In the genomic region with DNA sequence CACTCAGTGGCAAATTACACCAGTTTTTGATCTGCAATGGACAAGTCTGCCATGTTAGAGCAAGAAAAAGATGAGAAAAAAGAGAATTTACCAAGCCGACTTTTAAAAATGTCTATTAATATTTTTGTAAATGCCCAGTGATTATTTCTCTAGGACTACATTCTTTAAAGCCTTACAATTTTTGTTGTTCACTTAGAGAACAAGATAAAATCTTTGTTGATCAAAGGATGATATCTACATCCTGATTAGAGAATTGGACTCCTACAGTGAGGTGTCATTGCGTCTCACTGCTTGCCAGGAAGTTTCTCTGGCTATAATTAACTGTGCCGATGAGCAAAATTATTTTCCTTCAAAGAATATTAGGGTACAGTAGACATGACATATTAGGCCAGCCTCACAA, we compare ENCODE assay signal across 14 cellular contexts. TPM values are rescaled to one million over a fixed set of nuclear protein-coding genes. Genes with fewer than 3 reads are reported as not detected.
A peak's percentile ranks its signal among the peaks of the same experiment; 100 is the strongest.
DNase-seq lines count a peak whose midpoint lies in the region; ATAC-seq, FAIRE-seq and TF ChIP-seq lines count a peak whose summit lies in the region.
"Had no signal": no experiment of that assay in that cellular context is flagged by ENCODE, and none has a peak within 500 bp of the region (broad histone marks: within the 10 kb centered on the region; RNA-seq: fewer than 3 reads in every experiment).

No MANE protein-coding gene starts in this region.

- H4K20me1 ChIP-seq in astrocyte (ENCODE audit: insufficient read depth, low read length) (no peaks in the 10 kb centered on the region), keratinocyte (ENCODE audit: control insufficient read depth, extremely low read depth, insufficient read depth, low read length) (no peaks in the 10 kb centered on the region)

- H3K9me3 ChIP-seq in CD4-positive, alpha-beta memory T cell (ENCODE audit: control insufficient read depth in 1 of 2, low read length in 2 of 2): no peaks in the 10 kb centered on the region
- no peaks in the 10 kb centered on the region for H3K9me3 ChIP-seq in astrocyte (ENCODE audit: insufficient read depth, low read depth, low read length)
- no peaks in the 10 kb centered on the region for H3K9me3 ChIP-seq in keratinocyte (ENCODE audit: control insufficient read depth, low read depth, low read length)
- H3K9me3 ChIP-seq: MG63 had no signal

- H3K4me3 ChIP-seq in CD4-positive, alpha-beta memory T cell (ENCODE audit: low read length in 2 of 2): no peak overlapping the region
- H3K4me3 ChIP-seq in astrocyte (ENCODE audit: insufficient read depth, low read depth, low read length) (no peak overlapping the region), keratinocyte (ENCODE audit: control insufficient read depth in 2 of 3, extremely low read depth in 1 of 3, insufficient read depth in 2 of 3, low read depth in 1 of 3, low read length in 3 of 3) (no peak overlapping the region)
- H3K4me3 ChIP-seq: MG63 had no signal

- H3K9me3 Mint-ChIP-seq in CD4-positive, alpha-beta memory T cell: peaks cover 0 to 3% (median 0%) of the 10 kb centered on the region in 8 donors
- H3K9me3 Mint-ChIP-seq in HFFc6 (no peaks in the 10 kb centered on the region), astrocyte (ENCODE audit: unreplicated experiment) (no peaks in the 10 kb centered on the region)

- H2AFZ ChIP-seq in astrocyte (ENCODE audit: low read depth, low read length) (no peak overlapping the region), keratinocyte (ENCODE audit: control insufficient read depth, low read length) (no peak overlapping the region)

- H3K4me2 ChIP-seq in astrocyte (ENCODE audit: low read length) (peak overlapping the region; percentile 31), keratinocyte (ENCODE audit: control insufficient read depth, extremely low read depth, insufficient read depth, low read depth, low read length) (no peak overlapping the region)

- H3K27ac ChIP-seq in CD4-positive, alpha-beta memory T cell (ENCODE audit: low read depth, low read length): no peak overlapping the region
- H3K27ac ChIP-seq in astrocyte (ENCODE audit: low read depth, low read length) (peak overlapping the region; percentile 68), keratinocyte (ENCODE audit: control insufficient read depth, insufficient read depth, low read length) (peak overlapping the region; percentile 53)

- dilution Hi-C loops in keratinocyte (cut with MboI; ENCODE audit: extremely low pct_ligation_motif_present, low sequenced_read_pairs): no loop called here

- CTCF ChIA-PET in CD4-positive, alpha-beta memory T cell (lab: Charles Lee; ENCODE audit: partially characterized antibody): interaction anchor here (1.1 to 10.4 kb wide), 6 partner anchors 8 to 272 kb away, joined by 3 to 180 read pairs (median 14); a partner anchor contains a TSS

- TF ChIP-seq CTCF in HFFc6 (IDR thresholded peaks at IDR 0.05) (no peak), astrocyte (IDR thresholded peaks at IDR 0.05; ENCODE audit: insufficient read depth, low read depth, low read length) (no peak), keratinocyte (optimal IDR thresholded peaks at IDR 0.05 in 1 of 3, IDR thresholded peaks at IDR 0.05 in 1 of 3, conservative IDR thresholded peaks at IDR 0.05 in 1 of 3; ENCODE audit: extremely low read depth in 1 of 3, insufficient read depth in 2 of 3, low read length in 3 of 3) (no peak)

- POLR2A ChIA-PET in CD4-positive, alpha-beta memory T cell (lab: Charles Lee; ENCODE audit: partially characterized antibody): interaction anchor here (1.2 kb wide), 1 partner anchor 42 kb away, joined by 4 read pairs; no protein-coding TSS in a partner anchor

- H3K36me3 Mint-ChIP-seq in CD4-positive, alpha-beta memory T cell: peaks cover 0 to 2% of the 10 kb centered on the region in 2 donors
- H3K36me3 Mint-ChIP-seq in HFFc6 (ENCODE audit: low read depth) (no peaks in the 10 kb centered on the region), astrocyte (ENCODE audit: low read depth, unreplicated experiment) (no peaks in the 10 kb centered on the region)

- H3K27me3 ChIP-seq in CD4-positive, alpha-beta memory T cell (ENCODE audit: insufficient read depth, low read length): no peaks in the 10 kb centered on the region
- H3K27me3 ChIP-seq in astrocyte (ENCODE audit: insufficient read depth, low read length) (no peaks in the 10 kb centered on the region), keratinocyte (ENCODE audit: control insufficient read depth, extremely low read depth, insufficient read depth, low read length) (no peaks in the 10 kb centered on the region)
- H3K27me3 ChIP-seq: MG63 had no signal

- H3K27me3 Mint-ChIP-seq in CD4-positive, alpha-beta memory T cell: no peaks in the 10 kb centered on the region
- H3K27me3 Mint-ChIP-seq in HFFc6 (ENCODE audit: insufficient read depth) (peaks cover 2% of the 10 kb centered on the region; the same call in 1 of the 2 replicates), astrocyte (ENCODE audit: low read depth, unreplicated experiment) (no peaks in the 10 kb centered on the region)

- no peak for DNase-seq in CD4-positive, alpha-beta memory T cell
- DNase-seq in HFFc6 (no peak), astrocyte (ENCODE audit: low read depth) (no peak), keratinocyte (ENCODE audit: low read depth, low spot score) (no peak), A172 (ENCODE audit: low spot score) (no peak), COLO829 (ENCODE audit: low spot score) (no peak)
- DNase-seq: DMS 273 treated with DMSO at 0.1 percent for 48 hours, H7, NCI-H1092, NCI-H146, NCI-H524, SHP77 treated with DMSO at 0.1 percent for 48 hours had no signal

- H3K79me2 ChIP-seq in astrocyte (ENCODE audit: insufficient read depth, low read length) (no peaks in the 10 kb centered on the region), keratinocyte (ENCODE audit: control insufficient read depth, insufficient read depth, low read length) (no peaks in the 10 kb centered on the region)

- no peaks in the 10 kb centered on the region for H3K9me1 ChIP-seq in keratinocyte (ENCODE audit: control insufficient read depth, extremely low read depth, insufficient read depth, low read length)

- peak overlapping the region in 6 of 7 donors; percentile 3 to 77 (median 62) for H3K27ac Mint-ChIP-seq in CD4-positive, alpha-beta memory T cell
- H3K27ac Mint-ChIP-seq in HFFc6: peak overlapping the region; percentile 98
- peak overlapping the region; percentile 79 for H3K27ac Mint-ChIP-seq in astrocyte (ENCODE audit: unreplicated experiment)

- no peak for ATAC-seq in GM21717 (IDR thresholded peaks at IDR 0.05; ENCODE audit: unreplicated experiment)

- FAIRE-seq in astrocyte (lab: Jason Lieb, UNC) (no peak), keratinocyte (lab: Jason Lieb, UNC) (peak; percentile 5)

- peaks cover 22% of the 10 kb centered on the region for H3K4me1 ChIP-seq in CD4-positive, alpha-beta memory T cell (ENCODE audit: insufficient read depth, low read length)
- peaks cover 16% of the 10 kb centered on the region for H3K4me1 ChIP-seq in astrocyte (ENCODE audit: insufficient read depth, low read length)
- peaks cover 48% of the 10 kb centered on the region for H3K4me1 ChIP-seq in keratinocyte (ENCODE audit: control insufficient read depth, extremely low read depth, insufficient read depth, low read length)

- H3K4me1 Mint-ChIP-seq in CD4-positive, alpha-beta memory T cell: peaks cover 19 to 35% (median 27%) of the 10 kb centered on the region in 4 donors
- H3K4me1 Mint-ChIP-seq in HFFc6 (ENCODE audit: low read depth) (peaks cover 74% of the 10 kb centered on the region), astrocyte (ENCODE audit: low read depth, unreplicated experiment) (peaks cover 12% of the 10 kb centered on the region)

- H3K36me3 ChIP-seq in CD4-positive, alpha-beta memory T cell (ENCODE audit: insufficient read depth, low read length): no peaks in the 10 kb centered on the region
- no peaks in the 10 kb centered on the region for H3K36me3 ChIP-seq in astrocyte (ENCODE audit: insufficient read depth, low read length)
- H3K36me3 ChIP-seq in keratinocyte (ENCODE audit: control insufficient read depth in 2 of 2, extremely low read depth in 1 of 2, insufficient read depth in 2 of 2, low read length in 2 of 2): no peaks in the 10 kb centered on the region
- H3K36me3 ChIP-seq: MG63 had no signal

- intact Hi-C loops in CD4-positive, alpha-beta memory T cell (cut with micrococcal nuclease): loop anchor here (2.0 to 5.0 kb wide), 3 partner anchors 55 to 453 kb away; a partner anchor contains a TSS

- no peak overlapping the region for H3K4me3 Mint-ChIP-seq in CD4-positive, alpha-beta memory T cell
- H3K4me3 Mint-ChIP-seq in HFFc6: peak overlapping the region; percentile 31; the same call in 1 of the 2 replicates
- no peak overlapping the region for H3K4me3 Mint-ChIP-seq in astrocyte (ENCODE audit: unreplicated experiment)

- peak overlapping the region; percentile 5 for H3K9ac ChIP-seq in astrocyte (ENCODE audit: low read length)
- H3K9ac ChIP-seq in keratinocyte (ENCODE audit: control insufficient read depth, extremely low read depth, insufficient read depth, low read length): no peak overlapping the region

RNA-seq across cellular contexts. Expression of a gene that starts 1.7 kb away (rescaled TPM):
- 1 to 10 TPM in 1 of 2 experiments, under 1 TPM in 1; 0.73 to 1.1 TPM for total RNA-seq in CD4-positive, alpha-beta memory T cell
- under 1 TPM; 0.37 to 0.65 TPM for polyA plus RNA-seq in CD4-positive, alpha-beta memory T cell
- under 1 TPM; 0.40 to 0.66 (median 0.56) TPM for total RNA-seq in HFFc6 (2021; fragmentation: NEBNext Ultra II Directional; extraction: Animal tissue kit (Norgen Biotek cat#: 25700))
- total RNA-seq in astrocyte: 0.62 and 1.1 TPM in 2 replicates
- 0.46 to 1.2 TPM (median 0.77 TPM) in 3 replicates for polyA plus RNA-seq in keratinocyte
- polyA plus RNA-seq in keratinocyte (2011; ENCODE audit: low read depth): 0.35 TPM
- 0.21 and 0.35 TPM in 2 replicates for polyA plus RNA-seq in keratinocyte (2011; cell fraction: cytosol; rRNA removed)
- 0.84 and 1.1 TPM in 2 replicates for polyA plus RNA-seq in keratinocyte (2011; cell fraction: nucleus; rRNA removed)
- polyA plus RNA-seq in keratinocyte (2012; ENCODE audit: low replicate concordance): 0.89 TPM in 1 of 2 replicates, not detected in the other
- 0.79 to 4.8 TPM (median 4.4 TPM) in 3 replicates for polyA minus RNA-seq in keratinocyte
- polyA minus RNA-seq in keratinocyte (2011; cell fraction: cytosol; rRNA and poly(A)+ RNA removed): 1.3 TPM
- 1.1 and 3.5 TPM in 2 replicates for polyA minus RNA-seq in keratinocyte (2011; cell fraction: nucleus; rRNA and poly(A)+ RNA removed)
- 0.96 and 4.9 TPM in 2 replicates for total RNA-seq in A172 (2014; rRNA removed; shearing (Covaris generic))
- total RNA-seq: H7 had no signal
